Comparison of ENCODE assay signal across 16 cellular contexts in genomic region chr14:67833403-67833802, GRCh38. TPM values are rescaled to one million over a fixed set of nuclear protein-coding genes. Genes with fewer than 3 reads are reported as not detected.
DNase-seq lines count a peak whose midpoint lies in the region; ATAC-seq, FAIRE-seq and TF ChIP-seq lines count a peak whose summit lies in the region.
"Had no signal": no experiment of that assay in that cellular context is flagged by ENCODE, and none has a peak within 500 bp of the region (broad histone marks: within the 10 kb centered on the region; RNA-seq: fewer than 3 reads in every experiment).

No MANE protein-coding gene starts in this region.

- no peaks in the 10 kb centered on the region for H3K9me3 Mint-ChIP-seq in memory B cell

- peaks cover 3% of the 10 kb centered on the region for H3K4me1 Mint-ChIP-seq in memory B cell
- H3K4me1 Mint-ChIP-seq: B cell, H9 had no signal

- H3K4me1 ChIP-seq in RWPE2 (ENCODE audit: insufficient read depth, poor library complexity, severe bottlenecking): peaks cover 5% of the 10 kb centered on the region
- H3K4me1 ChIP-seq in esophagus squamous epithelium: no peaks in the 10 kb centered on the region
- H3K4me1 ChIP-seq: BLaER1 treated with 17β-estradiol and CSF1 and Interleukin-3, amounts not matched to agents 10 nM and 100 nM had no signal

- no peak overlapping the region for H3K4me3 ChIP-seq in RWPE2 (ENCODE audit: severe bottlenecking)
- no peak overlapping the region for H3K4me3 ChIP-seq in esophagus squamous epithelium
- no peak overlapping the region for H3K4me3 ChIP-seq in WERI-Rb-1 (ENCODE audit: low read depth, low read length)
- H3K4me3 ChIP-seq: BLaER1 treated with 17β-estradiol and CSF1 and Interleukin-3, amounts not matched to agents 10 nM and 100 nM had no signal

- H3K27ac ChIP-seq in RWPE2 (ENCODE audit: poor library complexity, severe bottlenecking) (no peak overlapping the region), epithelial cell of prostate (peak overlapping the region; percentile 54), esophagus squamous epithelium (no peak overlapping the region), WERI-Rb-1 (no peak overlapping the region)
- H3K27ac ChIP-seq: BLaER1 treated with 17β-estradiol and CSF1 and Interleukin-3, amounts not matched to agents 10 nM and 100 nM had no signal

- intact Hi-C loops in esophagus squamous epithelium (cut with DNase I): no loop called here

- DNase-seq in HTR-8/SVneo (ENCODE audit: insufficient read length, low spot score): no peak
- no peak for DNase-seq in RWPE2 (ENCODE audit: low spot score)
- no peak for DNase-seq in epithelial cell of prostate (ENCODE audit: low read depth, low spot score)
- no peak for DNase-seq in memory B cell (ENCODE audit: low spot score in 2 of 2)
- no peak for DNase-seq in esophagus squamous epithelium (lab: John Stamatoyannopoulos, UW)
- DNase-seq in WERI-Rb-1: no peak
- no peak for DNase-seq in NCI-H2081 treated with DMSO at 0.1 percent for 48 hours (lab: John Stamatoyannopoulos, UW)
- DNase-seq: Calu3; CD8-positive, alpha-beta T cell; DMS79 treated with DMSO at 0.1 percent for 48 hours; GF-D8; H9 had no signal

- H3K27ac Mint-ChIP-seq in memory B cell: peak overlapping the region; percentile 24
- H3K27ac Mint-ChIP-seq: B cell; CD8-positive, alpha-beta T cell had no signal

- TF ChIP-seq CTCF in RWPE2 (IDR thresholded peaks at IDR 0.05; ENCODE audit: poor library complexity, severe bottlenecking): no peak
- no peak for TF ChIP-seq CTCF in esophagus squamous epithelium (IDR thresholded peaks at IDR 0.05)
- no peak for TF ChIP-seq CTCF in WERI-Rb-1 (IDR thresholded peaks at IDR 0.05; ENCODE audit: low read depth, low read length)

- H3K36me3 ChIP-seq in RWPE2 (ENCODE audit: low read depth) (peaks cover 54% of the 10 kb centered on the region), esophagus squamous epithelium (no peaks in the 10 kb centered on the region), WERI-Rb-1 (no peaks in the 10 kb centered on the region)

- H3K4me3 Mint-ChIP-seq in memory B cell: no peak overlapping the region
- H3K4me3 Mint-ChIP-seq: B cell; CD8-positive, alpha-beta T cell; H9 had no signal

- H3K27me3 Mint-ChIP-seq in memory B cell: no peaks in the 10 kb centered on the region
- H3K27me3 Mint-ChIP-seq: B cell had no signal

- peaks cover 24% of the 10 kb centered on the region for H3K36me3 Mint-ChIP-seq in memory B cell

- H3K9me3 ChIP-seq in RWPE2 (ENCODE audit: severe bottlenecking): no peaks in the 10 kb centered on the region
- H3K9me3 ChIP-seq in esophagus squamous epithelium: no peaks in the 10 kb centered on the region
- H3K9me3 ChIP-seq in WERI-Rb-1 (ENCODE audit: severe bottlenecking): peaks cover 7% of the 10 kb centered on the region

- peak; percentile 62 for FAIRE-seq in HTR-8/SVneo (lab: Jason Lieb, UNC)
- FAIRE-seq: H1, HepG2 had no signal

- no peak for TF ChIP-seq POLR2A in esophagus squamous epithelium (IDR thresholded peaks at IDR 0.05)

- ATAC-seq in RWPE2 (ENCODE audit: low read depth) (peak; percentile 98), memory B cell (ENCODE audit: low read depth) (no peak)
- ATAC-seq: CD8-positive, alpha-beta T cell; HepG2 had no signal

- WGBS in esophagus squamous epithelium, 2 donors: 81 to 86% methylated on average over 1 of the region's 1 CpG

- H3K27me3 ChIP-seq in RWPE2 (ENCODE audit: insufficient read depth, poor library complexity, severe bottlenecking): no peaks in the 10 kb centered on the region
- H3K27me3 ChIP-seq in esophagus squamous epithelium: no peaks in the 10 kb centered on the region
- H3K27me3 ChIP-seq in WERI-Rb-1 (ENCODE audit: insufficient read depth, low read depth, severe bottlenecking): no peaks in the 10 kb centered on the region
- H3K27me3 ChIP-seq: BLaER1 treated with 17β-estradiol and CSF1 and Interleukin-3, amounts not matched to agents 10 nM and 100 nM had no signal

RNA-seq across cellular contexts. Expression of gene RAD51B, which starts 13.8 kb away (rescaled TPM):
- 10 to 100 TPM in 3 of 4 donors, 1 to 10 TPM in 1; 6.2 to 39.9 (median 12.9) TPM for total RNA-seq in esophagus squamous epithelium

RNA-seq across cellular contexts. Expression of gene ZFYVE26, which starts 17.0 kb away (rescaled TPM):
- total RNA-seq in esophagus squamous epithelium: 10 to 100 TPM; 11.8 to 22.3 (median 16.6) TPM
